In genomic region chr2:68925298-68925885, GRCh38 we compare ENCODE assay signal across 8 cellular contexts. TPM values are rescaled to one million over a fixed set of nuclear protein-coding genes. Genes with fewer than 3 reads are reported as not detected.
DNase-seq lines count a peak whose midpoint lies in the region; ATAC-seq, FAIRE-seq and TF ChIP-seq lines count a peak whose summit lies in the region.

No MANE protein-coding gene starts in this region.

- H3K27ac ChIP-seq in A549 (peak overlapping the region in 1 of 2 experiments; percentile 72; a peak in 2 of 6 replicates), K562 (ENCODE audit: extremely low read depth, low read depth, low read length) (no peak overlapping the region)

- TF ChIP-seq RAD21 in A549 (conservative IDR thresholded peaks at IDR 0.05 in 1 of 2, IDR thresholded peaks at IDR 0.05 in 1 of 2), result peak; percentile 97
- TF ChIP-seq RAD21 in K562 (CRISPR knock-in tag; conservative IDR thresholded peaks at IDR 0.05 in 1 of 2, IDR thresholded peaks at IDR 0.05 in 1 of 2), result peak; percentile 99

- no peaks in the 10 kb centered on the region for H3K9me1 ChIP-seq in K562 (ENCODE audit: control insufficient read depth, insufficient read depth, low read length)

- POLR2A ChIA-PET in A549 (lab: Yijun Ruan, JAX) (interaction anchor here (1.0 to 1.1 kb wide), 2 partner anchors 216 to 462 kb away, joined by 3 to 6 read pairs; no protein-coding TSS in a partner anchor), K562 (lab: Yijun Ruan, JAX) (interaction anchor here (0.7 to 1.5 kb wide), 6 partner anchors 10 to 462 kb away, joined by 3 to 4 read pairs (median 3); no protein-coding TSS in a partner anchor)

- no peak for TF ChIP-seq POLR2A in A549 (IDR thresholded peaks at IDR 0.05; ENCODE audit: low read length)
- no peak for TF ChIP-seq POLR2A in K562 (conservative IDR thresholded peaks at IDR 0.05)

- DNase-seq in A549 (ENCODE audit: low read depth in 1 of 2, low spot score in 1 of 2) (peak; percentile 68 to 78), GM12864 (ENCODE audit: low read depth) (peak; percentile 25), LoVo (ENCODE audit: low spot score) (peak; percentile 58), SKM-1 (lab: John Stamatoyannopoulos, UW; ENCODE audit: unreplicated experiment) (peak; percentile 10), K562 (ENCODE audit: extremely low read depth in 1 of 4, low spot score in 3 of 4) (peak; percentile 61 to 73 (median 66)), iris pigment epithelial cell (ENCODE audit: low read depth) (peak; percentile 52)
- peak; percentile 71 for DNase-seq in stimulated activated CD4-positive, alpha-beta T cell treated with anti-CD3 and anti-CD28 coated beads, Interleukin-4, amount 100 ng/mL, for 24 hours

- no peak overlapping the region for H2AFZ ChIP-seq in K562 (ENCODE audit: low read depth, low read length)

- no peaks in the 10 kb centered on the region for H3K36me3 ChIP-seq in K562 (ENCODE audit: control insufficient read depth, insufficient read depth, low read length)

- H3K27me3 ChIP-seq in K562 (ENCODE audit: control insufficient read depth in 2 of 2, insufficient read depth in 2 of 2, low read length in 2 of 2), result peaks cover 2 to 9% of the 10 kb centered on the region in 2 experiments; a peak in 2 of 5 replicates

- H3K4me1 ChIP-seq in A549 (peaks cover 23% of the 10 kb centered on the region), K562 (replicated peaks in 1 of 2; ENCODE audit: control insufficient read depth in 2 of 2, insufficient read depth in 2 of 2, low read length in 2 of 2) (no peaks in the 10 kb centered on the region)

- no peak overlapping the region for H3K4me3 ChIP-seq in A549
- H3K4me3 ChIP-seq in GM12864 (ENCODE audit: low read depth, low read length), result no peak overlapping the region
- no peak overlapping the region for H3K4me3 ChIP-seq in K562

- peak; percentile 98 for TF ChIP-seq CTCF in A549 (IDR thresholded peaks at IDR 0.05)
- TF ChIP-seq CTCF in GM12864 (IDR thresholded peaks at IDR 0.05; ENCODE audit: low read depth, low read length, missing control alignments), result peak; percentile 99
- peak; percentile 87 to 98 (median 94) for TF ChIP-seq CTCF in K562 (IDR thresholded peaks at IDR 0.05 in 2 of 3, conservative IDR thresholded peaks at IDR 0.05 in 1 of 3; ENCODE audit: insufficient read depth in 2 of 3, low read depth in 1 of 3, low read length in 3 of 3)

- TF ChIP-seq EP300 in A549 (IDR thresholded peaks at IDR 0.05), result no peak
- TF ChIP-seq EP300 in K562 (IDR thresholded peaks at IDR 0.05; ENCODE audit: low read length), result no peak; the same call in 1 of the 2 replicates

- CTCF ChIA-PET in A549 (lab: Yijun Ruan, JAX), result interaction anchor here (0.5 to 11.6 kb wide), 76 partner anchors 10 to 637 kb away, joined by 3 to 227 read pairs (median 5); partner anchors contain the start of genes APLF, ARHGAP25, BMP10 and FBXO48
- CTCF ChIA-PET in K562 (lab: Yijun Ruan, JAX; ENCODE audit: low intra/inter-chr PET ratio), result interaction anchor here (0.6 to 3.3 kb wide), 10 partner anchors 16 to 462 kb away, joined by 3 to 24 read pairs (median 6); no protein-coding TSS in a partner anchor

- BruUV-seq in K562 (replicated peaks; lab: Mats Ljungman, UMichigan), result no TSS peak

- 35% methylated on average over 8 of the region's 8 CpGs for WGBS in A549 (ENCODE audit: missing lambda C conversion rate)
- 26% methylated on average over 8 of the region's 8 CpGs for WGBS in K562 (ENCODE audit: insufficient coverage, low coverage, missing lambda C conversion rate)

- FAIRE-seq in A549 (lab: Jason Lieb, UNC), result peak; percentile 84
- FAIRE-seq in K562 (lab: Jason Lieb, UNC), result peak; percentile 94

- in situ Hi-C loops in K562 (cut with MboI), result loop anchor here (10.0 kb wide), 1 partner anchor 181 kb away; no protein-coding TSS in a partner anchor

- H3K9me3 ChIP-seq in A549, result no peaks in the 10 kb centered on the region
- no peaks in the 10 kb centered on the region for H3K9me3 ChIP-seq in K562 (replicated peaks; ENCODE audit: control insufficient read depth, insufficient read depth, low read depth, low read length)

- H4K20me1 ChIP-seq in K562 (replicated peaks; ENCODE audit: control insufficient read depth, insufficient read depth, low read length), result no peaks in the 10 kb centered on the region

- H3K4me2 ChIP-seq in A549, result peak overlapping the region; percentile 37; the same call in 2 of the 3 replicates
- H3K4me2 ChIP-seq in K562 (ENCODE audit: insufficient read depth, low read length), result no peak overlapping the region

- intact Hi-C loops in K562 (cut with micrococcal nuclease), result loop anchor here (1.0 to 5.0 kb wide), 4 partner anchors 88 to 463 kb away; no protein-coding TSS in a partner anchor

- H3K9ac ChIP-seq in K562 (ENCODE audit: insufficient read depth in 1 of 2, low read depth in 2 of 2, low read length in 2 of 2), result no peak overlapping the region

- H3K79me2 ChIP-seq in K562 (ENCODE audit: control insufficient read depth, insufficient read depth, low read length), result no peaks in the 10 kb centered on the region

- ATAC-seq in A549 (peak; percentile 72 to 86; a peak in 5 of 6 replicates), K562 (peak; percentile 91), HG02759 (IDR thresholded peaks at IDR 0.05; ENCODE audit: unreplicated experiment) (no peak)

RNA-seq across cellular contexts. Expression of gene GKN2, which starts 27.3 kb away (rescaled TPM):
- polyA plus RNA-seq in A549 (2011; rRNA removed) (0.75 and 0.93 TPM in 2 replicates), A549 (2017; fragmentation: RNase III; extraction: RNeasy Plus Mini Kit Qiagen cat#74134 plus additional on column Dnase treatment) (3.3 to 3.7 TPM (median 3.5 TPM) in 3 replicates), K562 (2011; rRNA removed) (not detected in 2 replicates), K562 (2014; fragmentation: Illumina TruSeq; extraction: Trizol) (not detected in 2 replicates), K562 (2014; fragmentation: Nextera tagmentation; extraction: Ambion mirVana) (not detected), K562 (2014; rRNA removed) (not detected in 2 replicates)
- polyA plus RNA-seq in A549 (2012; cell fraction: cytosol; rRNA removed), result 1.2 and 1.4 TPM in 2 replicates
- 0.88 and 0.96 TPM in 2 replicates for polyA plus RNA-seq in A549 (2012; cell fraction: nucleus; rRNA removed)
- not detected in 2 replicates for polyA minus RNA-seq in A549 (2011; rRNA and poly(A)+ RNA removed)
- not detected in 2 replicates for total RNA-seq in K562 (2011; cell fraction: chromatin; rRNA removed; ENCODE audit: low replicate concordance)
- not detected in 2 replicates for total RNA-seq in K562 (2011; cell fraction: nucleolus; rRNA removed)
- not detected in 2 replicates for total RNA-seq in K562 (2011; cell fraction: nucleoplasm; rRNA removed)
- total RNA-seq in K562 (2014; rRNA removed) (not detected in 2 replicates), K562 (2014; rRNA removed; fragmentation: Illumina TruSeq; extraction: Trizol) (not detected in 2 replicates), K562 (2015; rRNA removed; fragmentation: Illumina TruSeq; extraction: Trizol) (not detected in 2 replicates), K562 (2021) (not detected in 2 replicates)
- not detected in 2 replicates for polyA plus RNA-seq in K562 (2011; cell fraction: cytosol; rRNA removed)
- not detected in 2 replicates for polyA plus RNA-seq in K562 (2011; cell fraction: nucleus; rRNA removed)
- not detected in 2 replicates for polyA plus RNA-seq in K562 (2012)
- not detected in 2 replicates for polyA minus RNA-seq in K562 (2011; rRNA and poly(A)+ RNA removed)
- not detected in 2 replicates for polyA minus RNA-seq in K562 (2011; cell fraction: cytosol; rRNA and poly(A)+ RNA removed)
- polyA minus RNA-seq in K562 (2011; cell fraction: nucleus; rRNA and poly(A)+ RNA removed), result not detected in 2 replicates

RNA-seq across cellular contexts. Expression of gene GKN1, which starts 49.0 kb away (rescaled TPM):
- 0.35 and 0.57 TPM in 2 replicates for polyA plus RNA-seq in A549 (2011; rRNA removed)
- 0.52 and 0.81 TPM in 2 replicates for polyA plus RNA-seq in A549 (2012; cell fraction: cytosol; rRNA removed)
- 0.36 and 0.49 TPM in 2 replicates for polyA plus RNA-seq in A549 (2012; cell fraction: nucleus; rRNA removed)
- polyA plus RNA-seq in A549 (2017; fragmentation: RNase III; extraction: RNeasy Plus Mini Kit Qiagen cat#74134 plus additional on column Dnase treatment), result 0.45 to 0.90 TPM (median 0.45 TPM) in 3 replicates
- not detected in 2 replicates for polyA minus RNA-seq in A549 (2011; rRNA and poly(A)+ RNA removed)
- not detected in 2 replicates for total RNA-seq in K562 (2011; cell fraction: chromatin; rRNA removed; ENCODE audit: low replicate concordance)
- total RNA-seq in K562 (2011; cell fraction: nucleolus; rRNA removed), result not detected in 2 replicates
- total RNA-seq in K562 (2011; cell fraction: nucleoplasm; rRNA removed), result not detected in 2 replicates
- not detected in 2 replicates for total RNA-seq in K562 (2014; rRNA removed)
- not detected in 2 replicates for total RNA-seq in K562 (2014; rRNA removed; fragmentation: Illumina TruSeq; extraction: Trizol)
- not detected in 2 replicates for total RNA-seq in K562 (2015; rRNA removed; fragmentation: Illumina TruSeq; extraction: Trizol)
- not detected in 2 replicates for total RNA-seq in K562 (2021)
- not detected in 2 replicates for polyA plus RNA-seq in K562 (2011; rRNA removed)
- polyA plus RNA-seq in K562 (2011; cell fraction: cytosol; rRNA removed), result not detected in 2 replicates
- not detected in 2 replicates for polyA plus RNA-seq in K562 (2011; cell fraction: nucleus; rRNA removed)
- not detected in 2 replicates for polyA plus RNA-seq in K562 (2012)
- not detected in 2 replicates for polyA plus RNA-seq in K562 (2014; fragmentation: Illumina TruSeq; extraction: Trizol)
- polyA plus RNA-seq in K562 (2014; fragmentation: Nextera tagmentation; extraction: Ambion mirVana), result not detected
- not detected in 2 replicates for polyA plus RNA-seq in K562 (2014; rRNA removed)
- polyA minus RNA-seq in K562 (2011; rRNA and poly(A)+ RNA removed), result not detected in 2 replicates
- polyA minus RNA-seq in K562 (2011; cell fraction: cytosol; rRNA and poly(A)+ RNA removed), result not detected in 2 replicates
- polyA minus RNA-seq in K562 (2011; cell fraction: nucleus; rRNA and poly(A)+ RNA removed), result not detected in 2 replicates

RNA-seq across cellular contexts. Expression of gene BMP10, which starts 54.2 kb away (rescaled TPM):
- not detected in 2 replicates for polyA plus RNA-seq in A549 (2011; rRNA removed)
- not detected in 2 replicates for polyA plus RNA-seq in A549 (2012; cell fraction: cytosol; rRNA removed)
- polyA plus RNA-seq in A549 (2012; cell fraction: nucleus; rRNA removed), result not detected in 2 replicates
- not detected in 3 replicates for polyA plus RNA-seq in A549 (2017; fragmentation: RNase III; extraction: RNeasy Plus Mini Kit Qiagen cat#74134 plus additional on column Dnase treatment)
- not detected in 2 replicates for polyA minus RNA-seq in A549 (2011; rRNA and poly(A)+ RNA removed)
- 0.86 and 1.8 TPM in 2 replicates for total RNA-seq in K562 (2011; cell fraction: chromatin; rRNA removed; ENCODE audit: low replicate concordance)
- total RNA-seq in K562 (2011; cell fraction: nucleolus; rRNA removed), result 1.1 and 1.3 TPM in 2 replicates
- 1.6 and 2.1 TPM in 2 replicates for total RNA-seq in K562 (2011; cell fraction: nucleoplasm; rRNA removed)
- 0.59 and 0.69 TPM in 2 replicates for total RNA-seq in K562 (2014; rRNA removed)
- total RNA-seq in K562 (2014; rRNA removed; fragmentation: Illumina TruSeq; extraction: Trizol), result 0.73 and 1.3 TPM in 2 replicates
- total RNA-seq in K562 (2015; rRNA removed; fragmentation: Illumina TruSeq; extraction: Trizol), result 0.43 and 0.45 TPM in 2 replicates
- total RNA-seq in K562 (2021), result 0.89 and 0.91 TPM in 2 replicates
- polyA plus RNA-seq in K562 (2011; rRNA removed), result 0.18 and 0.40 TPM in 2 replicates
- polyA plus RNA-seq in K562 (2011; cell fraction: cytosol; rRNA removed), result 0.16 and 0.21 TPM in 2 replicates
- polyA plus RNA-seq in K562 (2011; cell fraction: nucleus; rRNA removed), result 0.18 and 0.81 TPM in 2 replicates
- polyA plus RNA-seq in K562 (2012), result 0.50 and 0.60 TPM in 2 replicates
- 0.73 and 1.2 TPM in 2 replicates for polyA plus RNA-seq in K562 (2014; fragmentation: Illumina TruSeq; extraction: Trizol)
- polyA plus RNA-seq in K562 (2014; fragmentation: Nextera tagmentation; extraction: Ambion mirVana), result under 1 TPM; 0.11 to 0.29 TPM
- 0.15 and 1.1 TPM in 2 replicates for polyA plus RNA-seq in K562 (2014; rRNA removed)
- 0.27 and 1.6 TPM in 2 replicates for polyA minus RNA-seq in K562 (2011; rRNA and poly(A)+ RNA removed)
- polyA minus RNA-seq in K562 (2011; cell fraction: cytosol; rRNA and poly(A)+ RNA removed), result 1.5 TPM in 1 of 2 replicates, not detected in the other
- 0.22 and 1.3 TPM in 2 replicates for polyA minus RNA-seq in K562 (2011; cell fraction: nucleus; rRNA and poly(A)+ RNA removed)

Comparison
In these comparisons a context has a peak if more than half of its experiments do, and no peak if none do; other contexts are left out.
1. DNase-seq: peak in every context shown above with its lines; median percentile 73 in A549; 71 in stimulated activated CD4-positive, alpha-beta T cell treated with anti-CD3 and anti-CD28 coated beads, Interleukin-4, amount 100 ng/mL, for 24 hours; 66 in K562; 58 in LoVo; 52 in iris pigment epithelial cell; 25 in GM12864; 10 in SKM-1.
2. Of the 35 proteins assayed by ChIP-seq in both K562 and A549: peak only in K562: BHLHE40; only in A549: MAFK; in both: CTCF, RAD21 and SMC3; in neither: 30.